Comparison of ENCODE assay signal across 22 cellular contexts in the genomic region with DNA sequence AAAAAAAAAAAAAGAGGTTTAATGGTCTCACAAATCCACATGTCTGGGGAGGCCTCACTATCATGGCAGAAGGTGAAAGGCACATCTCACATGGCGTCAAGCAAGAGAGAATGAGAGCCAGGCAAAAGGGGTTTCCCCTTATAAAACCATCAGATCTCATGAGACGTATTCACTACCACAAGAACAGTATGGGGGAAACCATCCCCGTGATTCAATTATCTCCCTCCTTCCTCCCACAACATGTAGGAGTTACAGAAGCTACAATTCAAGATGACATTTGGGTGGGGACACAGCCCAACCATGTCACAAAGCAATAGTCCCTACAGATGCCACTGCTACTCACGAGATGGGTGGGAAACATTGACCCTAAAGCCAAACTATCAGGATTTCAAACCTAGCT.
"Had no signal": no experiment of that assay in that cellular context is flagged by ENCODE, and none has a peak within 500 bp of the region (broad histone marks: within the 10 kb centered on the region; RNA-seq: fewer than 3 reads in every experiment).

No MANE protein-coding gene starts in this region.

- H3K4me3 Mint-ChIP-seq: activated naive CD4-positive, alpha-beta T cell treated with anti-CD3 and anti-CD28 coated beads, Interleukin-2, amount 10 ng/mL, durations not matched to agents 7 days and 5 days; central memory CD8-positive, alpha-beta T cell; nephron; T-helper 1 cell treated with Interleukin-12 subunit alpha and Interleukin-12 subunit beta and Interleukin-4 antibody, amounts not matched to agents 30 μg/mL and 1 μg/mL, for 36 hours had no signal

- H3K27me3 Mint-ChIP-seq: central memory CD8-positive, alpha-beta T cell had no signal

- H3K4me1 Mint-ChIP-seq: activated naive CD4-positive, alpha-beta T cell treated with anti-CD3 and anti-CD28 coated beads, Interleukin-2, amount 10 ng/mL, durations not matched to agents 7 days and 5 days; nephron had no signal

- H3K36me3 Mint-ChIP-seq: activated naive CD4-positive, alpha-beta T cell treated with anti-CD3 and anti-CD28 coated beads, Interleukin-2, amount 10 ng/mL, durations not matched to agents 7 days and 5 days had no signal

- H3K27ac Mint-ChIP-seq: activated naive CD4-positive, alpha-beta T cell treated with anti-CD3 and anti-CD28 coated beads, Interleukin-2, amount 10 ng/mL, durations not matched to agents 7 days and 5 days; nephron; progenitor cell of endocrine pancreas; T-helper 1 cell treated with Interleukin-12 subunit alpha and Interleukin-12 subunit beta and Interleukin-4 antibody, amounts not matched to agents 30 μg/mL and 1 μg/mL, for 36 hours had no signal

- DNase-seq: activated CD4-positive, alpha-beta T cell treated with anti-CD3 and anti-CD28 coated beads, Interleukin-2, amount 50 U/mL, for 4 hours; activated CD8-positive, alpha-beta memory T cell treated with anti-CD3 and anti-CD28 coated beads, Interleukin-2, amount 50 U/mL, for 4 hours; activated effector memory CD4-positive, alpha-beta T cell treated with anti-CD3 and anti-CD28 coated beads, Interleukin-2, amount 50 U/mL, for 16 hours; activated naive CD4-positive, alpha-beta T cell treated with anti-CD3 and anti-CD28 coated beads, Interleukin-2, amount 10 ng/mL, durations not matched to agents 7 days and 5 days; activated T-cell treated with anti-CD3 and anti-CD28 coated beads, Interleukin-2, amount 50 U/mL, for 48 hours; dermis blood vessel endothelial cell; effector CD4-positive, alpha-beta T cell; esophagus squamous epithelium; foreskin melanocyte; left ventricle myocardium inferior; mesendoderm; right lobe of liver; SK-N-SH; stimulated activated naive CD4-positive, alpha-beta T cell treated with Interleukin-2 at 50 U/mL for 16 hours; substantia nigra; SW 1271; T-helper 9 cell; upper lobe of left lung had no signal

- H3K9me3 Mint-ChIP-seq: activated naive CD4-positive, alpha-beta T cell treated with anti-CD3 and anti-CD28 coated beads, Interleukin-2, amount 10 ng/mL, durations not matched to agents 7 days and 5 days; central memory CD8-positive, alpha-beta T cell; nephron had no signal
